In the genomic region with DNA sequence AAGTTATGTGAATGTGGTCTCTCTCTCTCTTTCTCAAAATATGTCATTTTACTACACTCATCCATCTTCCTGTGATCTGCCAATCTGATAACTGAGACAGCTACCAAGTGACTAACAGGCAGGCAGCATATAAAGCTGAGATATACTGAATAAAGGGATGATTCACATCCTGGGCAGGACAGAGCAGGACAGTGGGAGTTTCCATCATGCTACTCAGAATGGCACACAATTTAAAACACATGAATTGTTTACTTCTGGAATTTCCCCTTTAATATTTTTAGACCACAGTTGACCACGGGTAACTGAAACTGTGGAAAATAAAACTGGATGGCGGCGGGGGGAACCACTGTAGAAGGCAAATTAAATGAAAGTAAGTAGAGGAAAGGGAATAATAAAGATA, we compare ENCODE assay signal across 7 cellular contexts. TPM values are rescaled to one million over a fixed set of nuclear protein-coding genes. Genes with fewer than 3 reads are reported as not detected.
DNase-seq lines count a peak whose midpoint lies in the region; ATAC-seq and TF ChIP-seq lines count a peak whose summit lies in the region.

No MANE protein-coding gene starts in this region.

- H3K4me3 Mint-ChIP-seq in nephron progenitor cell: no peak overlapping the region

- no peaks in the 10 kb centered on the region for H3K36me3 Mint-ChIP-seq in nephron progenitor cell (ENCODE audit: low read depth)

- no peak for TF ChIP-seq EP300 in esophagus muscularis mucosa (IDR thresholded peaks at IDR 0.05)

- DNase-seq in NAMALWA (ENCODE audit: low spot score): peak; percentile 7
- peak; percentile 43 for DNase-seq in fibroblast of the conjunctiva (ENCODE audit: low read depth)
- no peak for DNase-seq in nephron progenitor cell
- no peak for DNase-seq in esophagus muscularis mucosa (ENCODE audit: extremely low spot score)
- DNase-seq in germinal center (ENCODE audit: low spot score): no peak

- no peaks in the 10 kb centered on the region for H3K36me3 ChIP-seq in esophagus muscularis mucosa

- H3K9me3 Mint-ChIP-seq in nephron progenitor cell: peaks cover 28% of the 10 kb centered on the region

- TF ChIP-seq POLR2A in esophagus muscularis mucosa (IDR thresholded peaks at IDR 0.05; ENCODE audit: low read depth): no peak

- H3K27me3 ChIP-seq in esophagus muscularis mucosa: no peaks in the 10 kb centered on the region

- H3K27ac ChIP-seq in esophagus muscularis mucosa (replicated peaks in 1 of 4): no peak overlapping the region

- peaks cover 7% of the 10 kb centered on the region for H3K27me3 Mint-ChIP-seq in nephron progenitor cell (ENCODE audit: low read depth, poor library complexity)

- intact Hi-C loops in esophagus muscularis mucosa (cut with DNase I): no loop called here

- peaks cover 0 to 13% (median 0%) of the 10 kb centered on the region in 4 donors for H3K4me1 ChIP-seq in esophagus muscularis mucosa

- H3K9me3 ChIP-seq in esophagus muscularis mucosa: no peaks in the 10 kb centered on the region

- peak; percentile 65 for ATAC-seq in GM18517 (IDR thresholded peaks at IDR 0.05; ENCODE audit: unreplicated experiment)
- ATAC-seq in HG02588 (IDR thresholded peaks at IDR 0.05; ENCODE audit: unreplicated experiment): peak; percentile 70

- H3K27ac Mint-ChIP-seq in nephron progenitor cell: no peak overlapping the region

- H3K4me1 Mint-ChIP-seq in nephron progenitor cell: no peaks in the 10 kb centered on the region

- WGBS in esophagus muscularis mucosa: 15% methylated on average over 3 of the region's 3 CpGs

- no peak overlapping the region for H3K4me3 ChIP-seq in esophagus muscularis mucosa

- TF ChIP-seq CTCF in nephron progenitor cell (IDR thresholded peaks at IDR 0.05) (no peak), esophagus muscularis mucosa (IDR thresholded peaks at IDR 0.05) (no peak)

RNA-seq across cellular contexts. Expression of gene DCTD, which starts 58.6 kb away (rescaled TPM):
- total RNA-seq in esophagus muscularis mucosa: 10 to 100 TPM; 33.6 to 55.3 (median 48.7) TPM

Comparison
In these comparisons a context has a peak if more than half of its experiments do, and no peak if none do; other contexts are left out.
1. DNase-seq: peak in NAMALWA (single experiment) and fibroblast of the conjunctiva (single experiment); none in nephron progenitor cell (single experiment), esophagus muscularis mucosa (single experiment) and germinal center (single experiment).